ENCODE assay signal across 16 cellular contexts in the genomic region with DNA sequence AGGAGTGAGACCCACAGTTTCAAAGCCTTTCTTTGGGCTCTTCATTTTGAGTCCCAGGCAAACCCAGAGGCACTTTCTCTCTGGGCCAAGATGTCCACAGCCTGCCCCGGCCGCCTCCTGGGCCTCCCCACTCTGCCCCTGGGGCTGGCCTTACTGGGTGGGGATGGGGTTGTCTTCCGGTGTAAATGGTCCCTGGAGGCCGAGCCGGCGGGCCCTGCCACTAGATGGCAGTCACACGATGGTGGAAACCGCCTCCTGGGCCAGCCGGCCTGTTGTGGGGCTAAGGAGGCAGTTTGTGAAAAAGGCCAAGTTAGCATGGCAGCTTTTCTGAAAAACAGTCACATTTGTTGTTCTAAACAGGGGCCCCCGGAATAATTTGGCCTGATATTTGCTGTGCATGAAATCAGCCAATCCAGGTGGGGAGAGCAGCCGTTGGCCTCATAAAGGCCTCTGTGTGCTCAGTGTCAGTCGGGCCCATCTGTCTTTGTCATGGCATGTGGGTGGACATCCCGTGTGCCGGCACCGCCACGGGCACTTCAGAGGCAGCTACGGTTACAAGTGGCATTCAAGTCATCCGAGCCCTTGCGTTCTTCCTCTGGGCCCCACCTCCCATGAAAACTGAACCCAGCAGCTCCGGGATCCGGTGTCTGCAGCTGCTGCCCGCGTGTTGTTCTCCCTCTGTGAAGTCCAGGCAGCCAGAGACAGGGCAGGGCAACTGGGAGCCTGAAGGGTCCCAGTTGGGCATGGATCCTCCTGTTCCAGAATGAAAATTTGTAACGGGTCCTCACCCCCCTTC. TPM values are rescaled to one million over a fixed set of nuclear protein-coding genes. Genes with fewer than 3 reads are reported as not detected.
A peak's percentile ranks its signal among the peaks of the same experiment; 100 is the strongest.
DNase-seq lines count a peak whose midpoint lies in the region; ATAC-seq and TF ChIP-seq lines count a peak whose summit lies in the region.
"Had no signal": no experiment of that assay in that cellular context is flagged by ENCODE, and none has a peak within 500 bp of the region (broad histone marks: within the 10 kb centered on the region; RNA-seq: fewer than 3 reads in every experiment).

No MANE protein-coding gene starts in this region.

- no peaks in the 10 kb centered on the region for H3K9me3 Mint-ChIP-seq in effector memory CD8-positive, alpha-beta T cell

- H3K27ac ChIP-seq in ovary, result peak overlapping the region in 1 of 2 donors; percentile 64
- H3K27ac ChIP-seq: coronary artery had no signal

- TF ChIP-seq POLR2A in ovary (IDR thresholded peaks at IDR 0.05), result no peak

- H3K27me3 ChIP-seq in ovary, result no peaks in the 10 kb centered on the region

- H3K4me1 ChIP-seq in ovary (ENCODE audit: insufficient read depth), result no peaks in the 10 kb centered on the region

- H3K36me3 ChIP-seq in ovary, result no peaks in the 10 kb centered on the region

- H3K4me3 Mint-ChIP-seq in effector memory CD8-positive, alpha-beta T cell, result no peak overlapping the region

- H3K9me3 ChIP-seq in ovary, result no peaks in the 10 kb centered on the region

- H3K4me3 ChIP-seq in ovary, result no peak overlapping the region
- H3K4me3 ChIP-seq: coronary artery had no signal

- no peaks in the 10 kb centered on the region for H3K27me3 Mint-ChIP-seq in effector memory CD8-positive, alpha-beta T cell

- no peak for TF ChIP-seq EP300 in ovary (IDR thresholded peaks at IDR 0.05)

- TF ChIP-seq CTCF in ovary (IDR thresholded peaks at IDR 0.05), result no peak

- intact Hi-C loops in ovary (cut with DNase I), result no loop called here

- 0 to 52% methylated on average over 1 to 5 of the region's 24 CpGs; no CpG with 5 or more reads in 1 of the 3 donors for WGBS in ovary, 3 donors

- H3K36me3 Mint-ChIP-seq in effector memory CD8-positive, alpha-beta T cell (ENCODE audit: insufficient read depth), result no peaks in the 10 kb centered on the region

- no peaks in the 10 kb centered on the region for H3K4me1 Mint-ChIP-seq in effector memory CD8-positive, alpha-beta T cell (ENCODE audit: low read depth in 2 of 2)

- peak; percentile 12 for DNase-seq in EH (ENCODE audit: low read depth)
- peak; percentile 26 for DNase-seq in LHCN-M2 (ENCODE audit: low read depth)
- peak in 1 of 3 experiments; percentile 22 for DNase-seq in effector memory CD8-positive, alpha-beta T cell
- peak in 4 of 5 donors; percentile 29 to 58 (median 42) for DNase-seq in ovary
- DNase-seq in COLO829 (ENCODE audit: low spot score), result no peak
- no peak for DNase-seq in NCI-H2081 (lab: John Stamatoyannopoulos, UW)
- DNase-seq: DMS53, Karpas-422, retina, T-helper 2 cell had no signal

- H3K27ac Mint-ChIP-seq in effector memory CD8-positive, alpha-beta T cell, result no peak overlapping the region

- ATAC-seq in effector memory CD8-positive, alpha-beta T cell (replicated peaks), result peak; percentile 60
- ATAC-seq in GM18909 (IDR thresholded peaks at IDR 0.05; ENCODE audit: poor library complexity, unreplicated experiment) (no peak), HG03442 (IDR thresholded peaks at IDR 0.05; ENCODE audit: unreplicated experiment) (no peak)

RNA-seq across cellular contexts. Expression of a gene that starts 6.6 kb away (rescaled TPM):
- 191 and 219 TPM in 2 replicates for total RNA-seq in LHCN-M2 (2014; rRNA removed)
- 171 TPM for polyA plus RNA-seq in LHCN-M2 (2012)
- total RNA-seq in ovary, result 100 to 1,000 TPM in 2 of 7 donors, 10 to 100 TPM in 5; 33.2 to 145 (median 86.7) TPM
- polyA plus RNA-seq in ovary, result 100 to 1,000 TPM in 1 of 2 donors, 10 to 100 TPM in 1; 21.7 to 106 TPM

RNA-seq across cellular contexts. Expression of a gene that starts 34.2 kb away (rescaled TPM):
- total RNA-seq in LHCN-M2 (2014; rRNA removed), result 1.9 TPM in 1 of 2 replicates, not detected in the other
- polyA plus RNA-seq in LHCN-M2 (2012), result 0.11 TPM
- total RNA-seq in ovary, result 1 to 10 TPM in 4 of 7 donors, not detected in 3; 1.4 to 5.7 (median 2.0) TPM
- polyA plus RNA-seq in ovary, result 1 to 10 TPM in 1 of 2 donors, under 1 TPM in 1; 0.22 to 9.0 TPM
- total RNA-seq: glomerular endothelial cell, H4, lung microvascular endothelial cell had no signal

RNA-seq across cellular contexts. Expression of a gene that starts 44.0 kb away (rescaled TPM):
- 4,327 and 6,113 TPM in 2 replicates for total RNA-seq in LHCN-M2 (2014; rRNA removed)
- polyA plus RNA-seq in LHCN-M2 (2012), result 6,474 TPM
- total RNA-seq in ovary, result 1,000 to 10,000 TPM in 3 of 7 donors, 100 to 1,000 TPM in 4; 113 to 2,888 (median 765) TPM
- polyA plus RNA-seq in ovary, result 100 to 1,000 TPM; 315 to 601 TPM

Comparison
In these comparisons a context has a peak if more than half of its experiments do, and no peak if none do; other contexts are left out.
1. DNase-seq: peak in EH (single experiment), LHCN-M2 (single experiment) and ovary (4 of 5); none in COLO829 (single experiment) and NCI-H2081 (0 of 2).